Comparison of ENCODE assay signal across 16 cellular contexts in the genomic region with DNA sequence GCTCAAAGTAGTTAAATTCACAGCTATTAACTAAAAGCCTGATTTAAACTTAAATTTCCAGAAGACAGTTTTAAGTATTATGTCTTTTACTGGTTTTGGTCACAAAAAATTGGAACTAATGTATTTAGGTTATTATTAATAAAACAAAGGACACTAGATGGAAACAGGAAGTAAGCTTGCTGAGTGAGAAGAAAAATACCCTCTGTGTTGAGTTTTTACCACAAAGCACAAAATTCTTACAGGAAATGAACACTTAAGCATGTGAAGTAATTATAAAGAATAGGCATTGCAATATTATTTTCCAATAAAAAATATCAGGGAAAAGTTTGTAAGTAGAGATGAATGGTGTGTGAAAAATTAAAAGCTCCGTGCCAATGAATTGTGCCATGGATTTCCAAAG. TPM values are rescaled to one million over a fixed set of nuclear protein-coding genes. Genes with fewer than 3 reads are reported as not detected.
DNase-seq lines count a peak whose midpoint lies in the region; ATAC-seq and TF ChIP-seq lines count a peak whose summit lies in the region.
"Had no signal": no experiment of that assay in that cellular context is flagged by ENCODE, and none has a peak within 500 bp of the region (broad histone marks: within the 10 kb centered on the region; RNA-seq: fewer than 3 reads in every experiment).

No MANE protein-coding gene starts in this region.

- H3K4me3 ChIP-seq in DND-41 (ENCODE audit: low read depth in 1 of 2, low read length in 2 of 2) = no peak overlapping the region
- no peak overlapping the region for H3K4me3 ChIP-seq in naive thymus-derived CD4-positive, alpha-beta T cell (ENCODE audit: low read length)

- TF ChIP-seq CTCF in DND-41 (IDR thresholded peaks at IDR 0.05; ENCODE audit: borderline replicate concordance, extremely low read depth, low read length, poor library complexity, severe bottlenecking) = no peak

- CTCF ChIA-PET in T-cell (lab: Charles Lee) = no interaction called here
- CTCF ChIA-PET in naive thymus-derived CD4-positive, alpha-beta T cell (lab: Charles Lee) = no interaction called here

- H2AFZ ChIP-seq in DND-41 (ENCODE audit: low read depth, low read length) = no peak overlapping the region

- H3K36me3 ChIP-seq in DND-41 (ENCODE audit: insufficient read depth, low read length) = no peaks in the 10 kb centered on the region
- no peaks in the 10 kb centered on the region for H3K36me3 ChIP-seq in naive thymus-derived CD4-positive, alpha-beta T cell (ENCODE audit: control insufficient read depth in 2 of 3, insufficient read depth in 3 of 3, low read length in 3 of 3)

- H3K27ac ChIP-seq in DND-41 (ENCODE audit: low read length) = peak overlapping the region; percentile 48; the same call in 1 of the 2 replicates
- no peak overlapping the region for H3K27ac ChIP-seq in naive thymus-derived CD4-positive, alpha-beta T cell (ENCODE audit: low read depth, low read length)
- H3K27ac ChIP-seq: foreskin keratinocyte, VCaP had no signal

- H3K4me1 Mint-ChIP-seq in T-cell = peaks cover 62 to 71% (median 63%) of the 10 kb centered on the region in 3 donors
- peaks cover 35 to 77% (median 67%) of the 10 kb centered on the region in 7 donors for H3K4me1 Mint-ChIP-seq in naive thymus-derived CD4-positive, alpha-beta T cell

- no peaks in the 10 kb centered on the region for H3K9me3 ChIP-seq in DND-41 (ENCODE audit: insufficient read depth, low read length, severe bottlenecking)
- H3K9me3 ChIP-seq in naive thymus-derived CD4-positive, alpha-beta T cell (ENCODE audit: control insufficient read depth in 2 of 3, low read length in 3 of 3) = no peaks in the 10 kb centered on the region

- no peaks in the 10 kb centered on the region for H4K20me1 ChIP-seq in DND-41 (ENCODE audit: insufficient read depth, low read length)

- H3K4me3 Mint-ChIP-seq in T-cell = no peak overlapping the region
- peak overlapping the region in 5 of 10 donors; percentile 5 to 48 (median 11) for H3K4me3 Mint-ChIP-seq in naive thymus-derived CD4-positive, alpha-beta T cell
- H3K4me3 Mint-ChIP-seq: H9 had no signal

- H3K4me1 ChIP-seq in DND-41 (ENCODE audit: insufficient read depth, low read length) = peaks cover 15% of the 10 kb centered on the region
- H3K4me1 ChIP-seq in naive thymus-derived CD4-positive, alpha-beta T cell (ENCODE audit: control insufficient read depth in 2 of 2, insufficient read depth in 2 of 2, low read length in 2 of 2) = peaks cover 12 to 17% of the 10 kb centered on the region in 2 donors
- H3K4me1 ChIP-seq: foreskin keratinocyte had no signal

- H3K27me3 Mint-ChIP-seq in T-cell = no peaks in the 10 kb centered on the region
- no peaks in the 10 kb centered on the region for H3K27me3 Mint-ChIP-seq in naive thymus-derived CD4-positive, alpha-beta T cell
- H3K27me3 Mint-ChIP-seq: naive B cell had no signal

- H3K79me2 ChIP-seq in DND-41 (ENCODE audit: insufficient read depth, low read length) = peaks cover 29% of the 10 kb centered on the region; the same call in 1 of the 2 replicates

- H3K4me2 ChIP-seq in DND-41 (ENCODE audit: insufficient read depth, low read length) = no peak overlapping the region

- H3K9ac ChIP-seq in DND-41 (ENCODE audit: low read depth, low read length) = no peak overlapping the region

- no peak for ATAC-seq in DND-41 (ENCODE audit: insufficient read depth, low read depth)
- ATAC-seq in HG02870 (IDR thresholded peaks at IDR 0.05; ENCODE audit: unreplicated experiment) = peak; percentile 52
- ATAC-seq in T-cell (replicated peaks in 1 of 4) = no peak
- ATAC-seq in naive thymus-derived CD4-positive, alpha-beta T cell = no peak
- no peak for ATAC-seq in GM21526 (IDR thresholded peaks at IDR 0.05; ENCODE audit: low FRiP score, unreplicated experiment)
- ATAC-seq in GM19351 (IDR thresholded peaks at IDR 0.05; ENCODE audit: unreplicated experiment) = no peak
- ATAC-seq: foreskin keratinocyte had no signal

- H3K9me3 Mint-ChIP-seq in T-cell = no peaks in the 10 kb centered on the region
- H3K9me3 Mint-ChIP-seq in naive thymus-derived CD4-positive, alpha-beta T cell = no peaks in the 10 kb centered on the region
- H3K9me3 Mint-ChIP-seq: H9, naive B cell had no signal

- POLR2A ChIA-PET in T-cell (lab: Charles Lee) = no interaction called here
- POLR2A ChIA-PET in naive thymus-derived CD4-positive, alpha-beta T cell (lab: Charles Lee) = no interaction called here

- intact Hi-C loops in naive thymus-derived CD4-positive, alpha-beta T cell (cut with micrococcal nuclease) = no loop called here

- H3K36me3 Mint-ChIP-seq in T-cell = peaks cover 26% of the 10 kb centered on the region
- H3K36me3 Mint-ChIP-seq in naive thymus-derived CD4-positive, alpha-beta T cell = peaks cover 0 to 30% (median 11%) of the 10 kb centered on the region in 5 donors

- peak overlapping the region; percentile 47 to 78 for H3K27ac Mint-ChIP-seq in T-cell
- peak overlapping the region in 5 of 9 donors; percentile 33 to 79 (median 54) for H3K27ac Mint-ChIP-seq in naive thymus-derived CD4-positive, alpha-beta T cell

- no peak for DNase-seq in DND-41
- no peak for DNase-seq in T-cell
- DNase-seq in naive thymus-derived CD4-positive, alpha-beta T cell = no peak
- DNase-seq in DMS114 treated with DMSO at 0.1 percent for 48 hours (lab: John Stamatoyannopoulos, UW; ENCODE audit: unreplicated experiment) = no peak
- DNase-seq in NCI-H2227 (lab: John Stamatoyannopoulos, UW; ENCODE audit: unreplicated experiment) = no peak
- DNase-seq: activated CD8-positive, alpha-beta memory T cell treated with anti-CD3 and anti-CD28 coated beads, Interleukin-2, amount 50 U/mL, for 4 hours; amniotic stem cell; foreskin keratinocyte; H9; naive B cell; NCI-H1436; NCI-H524 treated with DMSO at 0.1 percent for 48 hours had no signal

- no peaks in the 10 kb centered on the region for H3K27me3 ChIP-seq in DND-41 (ENCODE audit: insufficient read depth, low read length, poor library complexity)
- H3K27me3 ChIP-seq in naive thymus-derived CD4-positive, alpha-beta T cell (ENCODE audit: control insufficient read depth in 2 of 2, insufficient read depth in 2 of 2, low read length in 2 of 2) = no peaks in the 10 kb centered on the region
- H3K27me3 ChIP-seq: foreskin keratinocyte had no signal

RNA-seq across cellular contexts. Expression of a gene that starts 46.3 kb away (rescaled TPM):
- 10 to 100 TPM; 26.3 to 40.6 (median 30.0) TPM for total RNA-seq in T-cell
- total RNA-seq in naive thymus-derived CD4-positive, alpha-beta T cell = 10 to 100 TPM; 25.4 to 56.4 (median 42.0) TPM
- polyA plus RNA-seq in naive thymus-derived CD4-positive, alpha-beta T cell = 1 to 10 TPM; 5.0 to 8.2 TPM
